ENCODE assay signal across 1 cellular context in genomic region chr15:90873488-90873997, GRCh38.
TF ChIP-seq lines count a peak whose summit lies in the region.

No MANE protein-coding gene starts in this region.

TF ChIP-seq in A549, 52 proteins besides CTCF, POLR2A, EP300 and RAD21 (continued from another document):
- TF ChIP-seq, protein P1, sequence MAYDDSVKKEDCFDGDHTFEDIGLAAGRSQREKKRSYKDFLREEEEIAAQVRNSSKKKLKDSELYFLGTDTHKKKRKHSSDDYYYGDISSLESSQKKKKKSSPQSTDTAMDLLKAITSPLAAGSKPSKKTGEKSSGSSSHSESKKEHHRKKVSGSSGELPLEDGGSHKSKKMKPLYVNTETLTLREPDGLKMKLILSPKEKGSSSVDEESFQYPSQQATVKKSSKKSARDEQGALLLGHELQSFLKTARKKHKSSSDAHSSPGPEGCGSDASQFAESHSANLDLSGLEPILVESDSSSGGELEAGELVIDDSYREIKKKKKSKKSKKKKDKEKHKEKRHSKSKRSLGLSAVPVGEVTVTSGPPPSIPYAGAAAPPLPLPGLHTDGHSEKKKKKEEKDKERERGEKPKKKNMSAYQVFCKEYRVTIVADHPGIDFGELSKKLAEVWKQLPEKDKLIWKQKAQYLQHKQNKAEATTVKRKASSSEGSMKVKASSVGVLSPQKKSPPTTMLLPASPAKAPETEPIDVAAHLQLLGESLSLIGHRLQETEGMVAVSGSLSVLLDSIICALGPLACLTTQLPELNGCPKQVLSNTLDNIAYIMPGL (CRISPR knock-in tag; IDR thresholded peaks at IDR 0.05; ENCODE audit: borderline replicate concordance): no peak
- TF ChIP-seq, protein P2, sequence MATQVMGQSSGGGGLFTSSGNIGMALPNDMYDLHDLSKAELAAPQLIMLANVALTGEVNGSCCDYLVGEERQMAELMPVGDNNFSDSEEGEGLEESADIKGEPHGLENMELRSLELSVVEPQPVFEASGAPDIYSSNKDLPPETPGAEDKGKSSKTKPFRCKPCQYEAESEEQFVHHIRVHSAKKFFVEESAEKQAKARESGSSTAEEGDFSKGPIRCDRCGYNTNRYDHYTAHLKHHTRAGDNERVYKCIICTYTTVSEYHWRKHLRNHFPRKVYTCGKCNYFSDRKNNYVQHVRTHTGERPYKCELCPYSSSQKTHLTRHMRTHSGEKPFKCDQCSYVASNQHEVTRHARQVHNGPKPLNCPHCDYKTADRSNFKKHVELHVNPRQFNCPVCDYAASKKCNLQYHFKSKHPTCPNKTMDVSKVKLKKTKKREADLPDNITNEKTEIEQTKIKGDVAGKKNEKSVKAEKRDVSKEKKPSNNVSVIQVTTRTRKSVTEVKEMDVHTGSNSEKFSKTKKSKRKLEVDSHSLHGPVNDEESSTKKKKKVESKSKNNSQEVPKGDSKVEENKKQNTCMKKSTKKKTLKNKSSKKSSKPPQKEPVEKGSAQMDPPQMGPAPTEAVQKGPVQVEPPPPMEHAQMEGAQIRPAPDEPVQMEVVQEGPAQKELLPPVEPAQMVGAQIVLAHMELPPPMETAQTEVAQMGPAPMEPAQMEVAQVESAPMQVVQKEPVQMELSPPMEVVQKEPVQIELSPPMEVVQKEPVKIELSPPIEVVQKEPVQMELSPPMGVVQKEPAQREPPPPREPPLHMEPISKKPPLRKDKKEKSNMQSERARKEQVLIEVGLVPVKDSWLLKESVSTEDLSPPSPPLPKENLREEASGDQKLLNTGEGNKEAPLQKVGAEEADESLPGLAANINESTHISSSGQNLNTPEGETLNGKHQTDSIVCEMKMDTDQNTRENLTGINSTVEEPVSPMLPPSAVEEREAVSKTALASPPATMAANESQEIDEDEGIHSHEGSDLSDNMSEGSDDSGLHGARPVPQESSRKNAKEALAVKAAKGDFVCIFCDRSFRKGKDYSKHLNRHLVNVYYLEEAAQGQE (IDR thresholded peaks at IDR 0.05): no peak
- no peak for TF ChIP-seq ATOH8 (CRISPR knock-in tag; IDR thresholded peaks at IDR 0.05; ENCODE audit: low read depth)
- no peak for TF ChIP-seq CBX8 (IDR thresholded peaks at IDR 0.05)
- no peak for TF ChIP-seq FOSL2 (IDR thresholded peaks at IDR 0.05)
- no peak for TF ChIP-seq FOSL2 (CRISPR knock-in tag; IDR thresholded peaks at IDR 0.05)
